Comparison of ENCODE assay signal across 26 cellular contexts in genomic region chr5:154374264-154374663, GRCh38.
"Had no signal": no experiment of that assay in that cellular context is flagged by ENCODE, and none has a peak within 500 bp of the region (broad histone marks: within the 10 kb centered on the region; RNA-seq: fewer than 3 reads in every experiment).

No MANE protein-coding gene starts in this region.

- H3K27ac Mint-ChIP-seq: mesothelial cell of epicardium; natural killer cell; nephron progenitor cell; neural progenitor cell; stimulated activated naive CD8-positive, alpha-beta T cell treated with anti-CD3 and anti-CD28 coated beads, Interleukin-15, Interleukin-2, amounts not matched to agents 100 ng/mL and 50 ng/mL, for 24 hours; type B pancreatic cell had no signal

- ATAC-seq: natural killer cell, right cardiac atrium, sciatic nerve had no signal

- H3K27ac ChIP-seq: hepatocyte, left ventricle myocardium inferior, neural progenitor cell, neutrophil, ovary, prostate gland, uterus had no signal

- H3K4me2 ChIP-seq: hepatocyte, neural progenitor cell had no signal

- H3K4me3 ChIP-seq: hepatocyte, left ventricle myocardium inferior, lung, neural progenitor cell, ovary, prostate gland, skin epidermis, tibial nerve, uterus had no signal

- H3K9me3 Mint-ChIP-seq: mesothelial cell of epicardium; naive B cell; natural killer cell; nephron progenitor cell; neural progenitor cell; stimulated activated naive CD8-positive, alpha-beta T cell treated with anti-CD3 and anti-CD28 coated beads, Interleukin-15, Interleukin-2, amounts not matched to agents 100 ng/mL and 50 ng/mL, for 24 hours; type B pancreatic cell had no signal

- H3K36me3 Mint-ChIP-seq: type B pancreatic cell had no signal

- H3K27me3 Mint-ChIP-seq: naive B cell; stimulated activated naive CD8-positive, alpha-beta T cell treated with anti-CD3 and anti-CD28 coated beads, Interleukin-15, Interleukin-2, amounts not matched to agents 100 ng/mL and 50 ng/mL, for 24 hours had no signal

- H3K9me3 ChIP-seq: left ventricle myocardium inferior, neutrophil, ovary, prostate gland, tibial nerve, uterus had no signal

- H3K4me1 ChIP-seq: neural progenitor cell, prostate gland, uterus had no signal

- DNase-seq: islet precursor cell; left ventricle myocardium inferior; mesendoderm; naive B cell; natural killer cell; nephron progenitor cell; occipital lobe; ovary; right cardiac atrium; stimulated activated CD4-positive, alpha-beta T cell treated with anti-CD3 and anti-CD28 coated beads, Interleukin-12 subunit alpha, Interleukin-12 subunit beta, amount 100 ng/mL, for 4 hours; stimulated activated CD4-positive, alpha-beta T cell treated with anti-CD3 and anti-CD28 coated beads, Interleukin-15, amount 100 ng/mL, for 24 hours; stimulated activated CD4-positive, alpha-beta T cell treated with anti-CD3 and anti-CD28 coated beads, Interleukin-2, amount 100 ng/mL, for 24 hours; stimulated activated CD4-positive, alpha-beta T cell treated with anti-CD3 and anti-CD28 coated beads, Interleukin-4, amount 100 ng/mL, for 1 hour; stimulated activated naive CD4-positive, alpha-beta T cell; uterus had no signal

- H3K4me3 Mint-ChIP-seq: mesothelial cell of epicardium; naive B cell; natural killer cell; nephron progenitor cell; neural progenitor cell; stimulated activated naive CD8-positive, alpha-beta T cell treated with anti-CD3 and anti-CD28 coated beads, Interleukin-15, Interleukin-2, amounts not matched to agents 100 ng/mL and 50 ng/mL, for 24 hours; type B pancreatic cell had no signal
